In genomic region chr1:151620286-151620685, GRCh38 we compare ENCODE assay signal across 11 cellular contexts.
DNase-seq lines count a peak whose midpoint lies in the region; ATAC-seq and TF ChIP-seq lines count a peak whose summit lies in the region.
"Had no signal": no experiment of that assay in that cellular context is flagged by ENCODE, and none has a peak within 500 bp of the region (broad histone marks: within the 10 kb centered on the region; RNA-seq: fewer than 3 reads in every experiment).

No MANE protein-coding gene starts in this region.

- peak overlapping the region; percentile 80 for H3K27ac Mint-ChIP-seq in central memory CD8-positive, alpha-beta T cell (ENCODE audit: low read depth)

- peak overlapping the region; percentile 12 to 42 for H3K27ac ChIP-seq in tibial artery

- ATAC-seq in central memory CD8-positive, alpha-beta T cell (replicated peaks; ENCODE audit: extremely low read depth, poor library complexity, severe bottlenecking) = no peak

- no peak overlapping the region for H3K4me3 Mint-ChIP-seq in central memory CD8-positive, alpha-beta T cell

- H3K36me3 Mint-ChIP-seq in central memory CD8-positive, alpha-beta T cell (ENCODE audit: insufficient read depth) = peaks cover 5% of the 10 kb centered on the region
- H3K36me3 Mint-ChIP-seq: activated naive CD4-positive, alpha-beta T cell treated with anti-CD3 and anti-CD28 coated beads, Interleukin-2, amount 50 U/mL, for 72 hours had no signal

- no peaks in the 10 kb centered on the region for H3K27me3 Mint-ChIP-seq in central memory CD8-positive, alpha-beta T cell

- H3K36me3 ChIP-seq in tibial artery = peaks cover 0 to under 1% (median 0%) of the 10 kb centered on the region in 3 donors

- no peaks in the 10 kb centered on the region for H3K27me3 ChIP-seq in tibial artery

- H3K9me3 Mint-ChIP-seq in central memory CD8-positive, alpha-beta T cell = no peaks in the 10 kb centered on the region
- H3K9me3 Mint-ChIP-seq: activated naive CD4-positive, alpha-beta T cell treated with anti-CD3 and anti-CD28 coated beads, Interleukin-2, amount 50 U/mL, for 72 hours had no signal

- intact Hi-C loops in tibial artery (cut with DNase I; ENCODE audit: low total_unique reads) = no loop called here

- peaks cover 37% of the 10 kb centered on the region for H3K4me1 Mint-ChIP-seq in central memory CD8-positive, alpha-beta T cell

- peaks cover 0 to 47% (median 15%) of the 10 kb centered on the region in 4 donors for H3K4me1 ChIP-seq in tibial artery

- DNase-seq in NOMO-1 treated with DMSO at 0.1 percent for 48 hours (lab: John Stamatoyannopoulos, UW; ENCODE audit: unreplicated experiment) = peak; percentile 52
- no peak for DNase-seq in NOMO-1 treated with dmso at 0.1 percent for 144 hours (lab: John Stamatoyannopoulos, UW; ENCODE audit: unreplicated experiment)
- DNase-seq in central memory CD8-positive, alpha-beta T cell (ENCODE audit: low spot score in 2 of 2) = no peak
- peak; percentile 33 for DNase-seq in medulla oblongata (ENCODE audit: extremely low spot score)
- DNase-seq in tibial artery = no peak
- no peak for DNase-seq in NAMALWA (ENCODE audit: low spot score)
- no peak for DNase-seq in activated naive CD4-positive, alpha-beta T cell (lab: John Stamatoyannopoulos, UW)
- no peak for DNase-seq in NCI-H82 treated with DMSO at 0.1 percent for 48 hours (lab: John Stamatoyannopoulos, UW; ENCODE audit: unreplicated experiment)
- DNase-seq: foreskin melanocyte, occipital lobe had no signal

- TF ChIP-seq CTCF in tibial artery (IDR thresholded peaks at IDR 0.05) = no peak

- no peak overlapping the region for H3K4me3 ChIP-seq in tibial artery

- H3K9me3 ChIP-seq in tibial artery = no peaks in the 10 kb centered on the region

Comparison
In these comparisons a context has a peak if more than half of its experiments do, and no peak if none do; other contexts are left out.
1. DNase-seq: peak in NOMO-1 treated with DMSO at 0.1 percent for 48 hours (single experiment) and medulla oblongata (single experiment); none in NOMO-1 treated with dmso at 0.1 percent for 144 hours (single experiment), central memory CD8-positive, alpha-beta T cell (0 of 2), tibial artery (0 of 2), NAMALWA (single experiment), activated naive CD4-positive, alpha-beta T cell (0 of 4) and NCI-H82 treated with DMSO at 0.1 percent for 48 hours (single experiment).